In genomic region chr5:58363850-58364249, GRCh38 we compare ENCODE assay signal across 3 cellular contexts.
"Had no signal": no experiment of that assay in that cellular context is flagged by ENCODE, and none has a peak within 500 bp of the region (broad histone marks: within the 10 kb centered on the region; RNA-seq: fewer than 3 reads in every experiment).

No MANE protein-coding gene starts in this region.

- ATAC-seq: GM12878 had no signal

- DNase-seq: GDM1, GF-D8 had no signal

- H3K4me3 ChIP-seq: GM12878 had no signal
